Comparison of ENCODE assay signal across 23 cellular contexts in the genomic region with DNA sequence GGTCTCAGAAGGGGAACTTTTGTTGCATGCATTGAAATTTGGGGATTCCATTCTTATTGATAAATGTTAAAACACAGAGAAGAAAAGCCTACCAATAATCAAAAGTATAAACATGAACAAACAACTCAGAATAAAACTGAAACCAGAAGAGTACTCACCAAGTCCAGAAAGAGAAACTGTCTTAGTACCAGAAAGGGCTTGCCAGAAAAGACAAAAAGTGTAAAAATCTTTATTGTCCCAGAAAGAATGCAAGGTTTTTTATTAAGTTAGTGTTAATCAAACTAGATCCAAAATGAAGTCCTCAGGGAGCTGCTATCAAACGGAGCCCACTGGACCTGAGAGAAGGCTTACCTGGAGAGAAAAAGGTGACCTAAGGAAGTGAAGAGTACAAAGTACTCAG.
"Had no signal": no experiment of that assay in that cellular context is flagged by ENCODE, and none has a peak within 500 bp of the region (broad histone marks: within the 10 kb centered on the region; RNA-seq: fewer than 3 reads in every experiment).

No MANE protein-coding gene starts in this region.

- DNase-seq: activated CD4-positive, alpha-beta T cell treated with anti-CD3 and anti-CD28 coated beads for 4 hours; activated CD8-positive, alpha-beta memory T cell treated with anti-CD3 and anti-CD28 coated beads, Interleukin-2, amount 50 U/mL, for 4 hours; activated CD8-positive, alpha-beta T cell treated with anti-CD3 and anti-CD28 coated beads for 36 hours; activated naive CD4-positive, alpha-beta T cell treated with anti-CD3 and anti-CD28 coated beads, Interleukin-2, amount 50 U/mL, for 16 hours; activated naive CD8-positive, alpha-beta T cell treated with anti-CD3 and anti-CD28 coated beads, Interleukin-2, amount 10 ng/mL, durations not matched to agents 7 days and 5 days; activated T-cell treated with anti-CD3 and anti-CD28 coated beads, Interleukin-2, amount 50 U/mL, for 72 hours; adrenal gland; aorta; central memory CD4-positive, alpha-beta T cell; NCI-H1105 treated with DMSO at 0.1 percent for 48 hours; NCI-H1436 treated with DMSO at 0.1 percent for 48 hours; NCI-H187 treated with DMSO at 0.1 percent for 48 hours; NCI-H2081 treated with DMSO at 0.1 percent for 48 hours; NCI-H2171; NCI-H2227 treated with DMSO at 0.1 percent for 48 hours; NCI-H526; NCI-H774; NK-92 treated with Interleukin-12 subunit alpha and Interleukin-12 subunit beta, amount 100 ng/mL, for 24 hours; Peyer's patch; SHP77 had no signal

- H3K4me1 ChIP-seq: adrenal gland, Peyer's patch, SJSA1 had no signal

- ATAC-seq: activated CD4-positive, CD25-positive, alpha-beta regulatory T cell treated with anti-CD3 and anti-CD28 coated beads, Interleukin-2, amount 50 U/mL, for 24 hours; activated CD8-positive, alpha-beta T cell treated with anti-CD3 and anti-CD28 coated beads for 36 hours; activated T-cell treated with anti-CD3 and anti-CD28 coated beads, Interleukin-2, amount 50 U/mL, for 72 hours; SK-N-SH treated with all-trans-retinoic acid at 6 μM for 48 hours had no signal

- H3K27ac ChIP-seq: adrenal gland, Peyer's patch, SJSA1 had no signal

- H3K36me3 ChIP-seq: adrenal gland, Peyer's patch, SJSA1 had no signal

- H3K9me3 ChIP-seq: adrenal gland, Peyer's patch, SJSA1 had no signal

- H3K27me3 ChIP-seq: adrenal gland, Peyer's patch, SJSA1 had no signal

- H3K4me3 ChIP-seq: adrenal gland, Peyer's patch, SJSA1 had no signal
